ENCODE assay signal across 25 cellular contexts in the genomic region with DNA sequence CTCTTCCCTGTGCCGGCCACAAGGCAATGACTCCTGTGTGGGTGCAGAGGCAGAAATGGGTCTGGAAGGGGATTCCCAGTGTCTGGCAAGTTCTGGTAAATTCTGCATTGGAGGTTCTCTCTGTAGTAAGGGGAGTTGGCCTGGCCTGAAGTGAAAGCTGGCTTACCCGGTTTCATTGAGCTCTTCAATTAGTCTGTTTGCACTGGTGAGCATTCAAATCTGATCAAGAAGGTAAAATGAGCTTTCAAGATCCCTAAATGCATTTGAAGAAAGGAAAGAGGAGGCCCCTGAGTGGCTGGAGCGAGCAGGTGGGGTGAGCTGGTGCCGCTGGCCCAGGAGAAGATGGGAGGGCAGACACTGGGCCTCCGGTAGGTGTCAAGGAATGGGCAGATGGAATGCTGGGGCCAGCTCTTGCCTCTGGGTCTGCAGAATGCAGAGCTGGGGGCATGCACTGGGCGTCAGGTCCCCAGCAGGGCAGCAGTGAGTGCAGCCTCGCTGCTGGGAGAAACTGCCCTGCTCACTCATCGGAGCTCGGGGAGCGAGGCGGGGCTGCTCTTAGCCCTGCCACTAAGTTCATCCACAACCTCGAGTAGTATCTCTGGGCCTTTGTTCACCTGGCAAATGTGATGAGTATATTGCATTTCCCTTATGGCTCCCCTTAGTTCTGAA. TPM values are rescaled to one million over a fixed set of nuclear protein-coding genes. Genes with fewer than 3 reads are reported as not detected.
DNase-seq lines count a peak whose midpoint lies in the region; ATAC-seq and TF ChIP-seq lines count a peak whose summit lies in the region.
"Had no signal": no experiment of that assay in that cellular context is flagged by ENCODE, and none has a peak within 500 bp of the region (broad histone marks: within the 10 kb centered on the region; RNA-seq: fewer than 3 reads in every experiment).

No MANE protein-coding gene starts in this region.

- DNase-seq in activated CD4-positive, alpha-beta T cell treated with anti-CD3 and anti-CD28 coated beads for 36 hours = no peak
- no peak for DNase-seq in activated CD4-positive, alpha-beta T cell treated with anti-CD3 and anti-CD28 coated beads, Interleukin-2, amount 50 U/mL, for 48 hours
- no peak for DNase-seq in CD4-positive, alpha-beta T cell
- no peak for DNase-seq in natural killer cell treated with Interleukin-12 subunit alpha and Interleukin-12 subunit beta and Interleukin-15 and Interleukin-18, amount 100 ng/mL, for 72 hours (ENCODE audit: low spot score)
- DNase-seq in SK-N-DZ (ENCODE audit: low spot score) = no peak
- no peak for DNase-seq in SHP77 treated with DMSO at 0.1 percent for 48 hours (lab: John Stamatoyannopoulos, UW)
- no peak for DNase-seq in medulla oblongata (ENCODE audit: extremely low spot score)
- DNase-seq: activated naive CD8-positive, alpha-beta T cell treated with anti-CD3 and anti-CD28 coated beads, Interleukin-2, amount 50 U/mL, for 24 hours; colonic mucosa; DMS53; heart left ventricle; IMR-90; left lung; mucosa of descending colon; NCI-H1436; NCI-H524; occipital lobe; RPMI8226; spleen; stimulated activated CD4-positive, alpha-beta T cell treated with anti-CD3 and anti-CD28 coated beads, Interleukin-4, amount 100 ng/mL, for 24 hours; uterus had no signal

- POLR2A ChIA-PET in activated CD4-positive, alpha-beta T cell treated with anti-CD3 and anti-CD28 coated beads for 36 hours (lab: Charles Lee) = no interaction called here
- POLR2A ChIA-PET in CD4-positive, alpha-beta T cell (lab: Charles Lee) = no interaction called here

- TF ChIP-seq CTCF in CD4-positive, alpha-beta T cell (IDR thresholded peaks at IDR 0.05) = no peak

- intact Hi-C loops in activated CD4-positive, alpha-beta T cell treated with anti-CD3 and anti-CD28 coated beads for 36 hours (cut with DNase I, micrococcal nuclease) = no loop called here
- intact Hi-C loops in CD4-positive, alpha-beta T cell (cut with DNase I, micrococcal nuclease) = no loop called here

- no peaks in the 10 kb centered on the region for H3K9me3 Mint-ChIP-seq in activated CD4-positive, alpha-beta T cell treated with anti-CD3 and anti-CD28 coated beads for 36 hours (ENCODE audit: low read depth)
- H3K9me3 Mint-ChIP-seq in CD4-positive, alpha-beta T cell = no peaks in the 10 kb centered on the region
- no peaks in the 10 kb centered on the region for H3K9me3 Mint-ChIP-seq in activated T-helper 17 cell treated with anti-CD3 and anti-CD28 coated beads, Interleukin-2, amount 50 U/mL, for 72 hours
- H3K9me3 Mint-ChIP-seq in natural killer cell treated with Interleukin-12 subunit alpha and Interleukin-12 subunit beta and Interleukin-15 and Interleukin-18, amount 100 ng/mL, for 72 hours = no peaks in the 10 kb centered on the region
- H3K9me3 Mint-ChIP-seq: activated naive CD8-positive, alpha-beta T cell treated with anti-CD3 and anti-CD28 coated beads, Interleukin-2, amount 50 U/mL, for 24 hours; brain had no signal

- no peaks in the 10 kb centered on the region for H3K27me3 Mint-ChIP-seq in activated CD4-positive, alpha-beta T cell treated with anti-CD3 and anti-CD28 coated beads for 36 hours
- no peaks in the 10 kb centered on the region for H3K27me3 Mint-ChIP-seq in CD4-positive, alpha-beta T cell
- H3K27me3 Mint-ChIP-seq in activated T-helper 17 cell treated with anti-CD3 and anti-CD28 coated beads, Interleukin-2, amount 50 U/mL, for 72 hours = no peaks in the 10 kb centered on the region
- H3K27me3 Mint-ChIP-seq in natural killer cell treated with Interleukin-12 subunit alpha and Interleukin-12 subunit beta and Interleukin-15 and Interleukin-18, amount 100 ng/mL, for 72 hours = no peaks in the 10 kb centered on the region
- H3K27me3 Mint-ChIP-seq: activated naive CD8-positive, alpha-beta T cell treated with anti-CD3 and anti-CD28 coated beads, Interleukin-2, amount 50 U/mL, for 24 hours had no signal

- peaks cover 26% of the 10 kb centered on the region for H3K36me3 Mint-ChIP-seq in activated CD4-positive, alpha-beta T cell treated with anti-CD3 and anti-CD28 coated beads for 36 hours (ENCODE audit: low read depth)
- H3K36me3 Mint-ChIP-seq in CD4-positive, alpha-beta T cell (ENCODE audit: low read depth) = peaks cover 50% of the 10 kb centered on the region
- H3K36me3 Mint-ChIP-seq in activated T-helper 17 cell treated with anti-CD3 and anti-CD28 coated beads, Interleukin-2, amount 50 U/mL, for 72 hours (ENCODE audit: low read depth) = peaks cover 80% of the 10 kb centered on the region
- H3K36me3 Mint-ChIP-seq in natural killer cell treated with Interleukin-12 subunit alpha and Interleukin-12 subunit beta and Interleukin-15 and Interleukin-18, amount 100 ng/mL, for 72 hours = no peaks in the 10 kb centered on the region
- H3K36me3 Mint-ChIP-seq: brain had no signal

- H3K27ac Mint-ChIP-seq in activated CD4-positive, alpha-beta T cell treated with anti-CD3 and anti-CD28 coated beads for 36 hours = peak overlapping the region; percentile 28
- H3K27ac Mint-ChIP-seq in CD4-positive, alpha-beta T cell = peak overlapping the region; percentile 73
- H3K27ac Mint-ChIP-seq in activated T-helper 17 cell treated with anti-CD3 and anti-CD28 coated beads, Interleukin-2, amount 50 U/mL, for 72 hours = peak overlapping the region; percentile 21
- H3K27ac Mint-ChIP-seq in natural killer cell treated with Interleukin-12 subunit alpha and Interleukin-12 subunit beta and Interleukin-15 and Interleukin-18, amount 100 ng/mL, for 72 hours = peak overlapping the region; percentile 24 to 76
- H3K27ac Mint-ChIP-seq: activated naive CD8-positive, alpha-beta T cell treated with anti-CD3 and anti-CD28 coated beads, Interleukin-2, amount 50 U/mL, for 24 hours; brain had no signal

- H3K27ac ChIP-seq in CD4-positive, alpha-beta T cell (ENCODE audit: low read depth, low read length) = no peak overlapping the region
- H3K27ac ChIP-seq: colonic mucosa had no signal

- H3K9me3 ChIP-seq in CD4-positive, alpha-beta T cell (ENCODE audit: control insufficient read depth, low read length) = no peaks in the 10 kb centered on the region
- H3K9me3 ChIP-seq: colonic mucosa, heart left ventricle, left lung, mucosa of descending colon, spleen, uterus had no signal

- ATAC-seq in activated CD4-positive, alpha-beta T cell treated with anti-CD3 and anti-CD28 coated beads for 36 hours = no peak
- no peak for ATAC-seq in CD4-positive, alpha-beta T cell (ENCODE audit: poor library complexity)
- ATAC-seq in activated T-helper 17 cell treated with anti-CD3 and anti-CD28 coated beads, Interleukin-2, amount 50 U/mL, for 72 hours (replicated peaks) = no peak
- peak in 1 of 2 donors; percentile 26 for ATAC-seq in natural killer cell treated with Interleukin-12 subunit alpha and Interleukin-12 subunit beta and Interleukin-15 and Interleukin-18, amount 100 ng/mL, for 72 hours
- ATAC-seq: activated naive CD8-positive, alpha-beta T cell treated with anti-CD3 and anti-CD28 coated beads, Interleukin-2, amount 50 U/mL, for 24 hours; heart left ventricle; left lung; mucosa of descending colon had no signal

- H3K27me3 ChIP-seq in CD4-positive, alpha-beta T cell (ENCODE audit: control insufficient read depth, insufficient read depth, low read length) = no peaks in the 10 kb centered on the region
- H3K27me3 ChIP-seq: colonic mucosa, heart left ventricle, left lung, spleen, uterus had no signal

- no peak overlapping the region for H3K4me3 Mint-ChIP-seq in activated CD4-positive, alpha-beta T cell treated with anti-CD3 and anti-CD28 coated beads for 36 hours
- no peak overlapping the region for H3K4me3 Mint-ChIP-seq in CD4-positive, alpha-beta T cell
- no peak overlapping the region for H3K4me3 Mint-ChIP-seq in activated T-helper 17 cell treated with anti-CD3 and anti-CD28 coated beads, Interleukin-2, amount 50 U/mL, for 72 hours
- no peak overlapping the region for H3K4me3 Mint-ChIP-seq in natural killer cell treated with Interleukin-12 subunit alpha and Interleukin-12 subunit beta and Interleukin-15 and Interleukin-18, amount 100 ng/mL, for 72 hours
- H3K4me3 Mint-ChIP-seq: activated naive CD8-positive, alpha-beta T cell treated with anti-CD3 and anti-CD28 coated beads, Interleukin-2, amount 50 U/mL, for 24 hours; brain had no signal

- CTCF ChIA-PET in activated CD4-positive, alpha-beta T cell treated with anti-CD3 and anti-CD28 coated beads for 36 hours (lab: Charles Lee) = interaction anchor here (0.5 to 3.3 kb wide), 5 partner anchors 9 to 300 kb away, joined by 3 to 14 read pairs (median 3); no protein-coding TSS in a partner anchor
- CTCF ChIA-PET in CD4-positive, alpha-beta T cell (lab: Charles Lee) = interaction anchor here (1.1 to 1.3 kb wide), 2 partner anchors 39 to 41 kb away, joined by 3 to 5 read pairs; no protein-coding TSS in a partner anchor

- H3K4me1 Mint-ChIP-seq in activated CD4-positive, alpha-beta T cell treated with anti-CD3 and anti-CD28 coated beads for 36 hours = peaks cover 28% of the 10 kb centered on the region
- peaks cover 23% of the 10 kb centered on the region for H3K4me1 Mint-ChIP-seq in CD4-positive, alpha-beta T cell (ENCODE audit: low read depth)
- H3K4me1 Mint-ChIP-seq in activated T-helper 17 cell treated with anti-CD3 and anti-CD28 coated beads, Interleukin-2, amount 50 U/mL, for 72 hours = peaks cover 14% of the 10 kb centered on the region
- H3K4me1 Mint-ChIP-seq in natural killer cell treated with Interleukin-12 subunit alpha and Interleukin-12 subunit beta and Interleukin-15 and Interleukin-18, amount 100 ng/mL, for 72 hours (ENCODE audit: low read depth in 2 of 2) = peaks cover 24 to 46% of the 10 kb centered on the region in 2 donors
- H3K4me1 Mint-ChIP-seq: brain had no signal

RNA-seq across cellular contexts. Expression of gene NRROS, which starts 13.8 kb away (rescaled TPM):
- 10 to 100 TPM; 19.6 to 19.7 TPM for total RNA-seq in activated CD4-positive, alpha-beta T cell treated with anti-CD3 and anti-CD28 coated beads for 36 hours
- total RNA-seq in CD4-positive, alpha-beta T cell = 1 to 10 TPM; 7.4 to 8.4 TPM
- 10 to 100 TPM; 26.5 to 42.3 TPM for total RNA-seq in activated T-helper 17 cell treated with anti-CD3 and anti-CD28 coated beads, Interleukin-2, amount 50 U/mL, for 72 hours
- 10 to 100 TPM; 40.3 to 55.7 TPM for total RNA-seq in natural killer cell treated with Interleukin-12 subunit alpha and Interleukin-12 subunit beta and Interleukin-15 and Interleukin-18, amount 100 ng/mL, for 72 hours
- 0.59 and 1.5 TPM in 2 replicates for polyA plus RNA-seq in SK-N-DZ (2014; cell fraction: cytosol; rRNA removed)
- 0.28 and 1.2 TPM in 2 replicates for polyA plus RNA-seq in SK-N-DZ (2014; cell fraction: nucleus; rRNA removed)
- total RNA-seq: A172, IMR-90, MCF 10A had no signal

RNA-seq across cellular contexts. Expression of gene CEP19, which starts 58.8 kb away (rescaled TPM):
- 1 to 10 TPM; 4.7 to 5.6 TPM for total RNA-seq in activated CD4-positive, alpha-beta T cell treated with anti-CD3 and anti-CD28 coated beads for 36 hours
- under 1 TPM; 0.36 to 0.64 TPM for total RNA-seq in CD4-positive, alpha-beta T cell
- 1 to 10 TPM; 3.7 to 4.5 TPM for total RNA-seq in activated T-helper 17 cell treated with anti-CD3 and anti-CD28 coated beads, Interleukin-2, amount 50 U/mL, for 72 hours
- 1 to 10 TPM; 2.3 to 4.2 TPM for total RNA-seq in natural killer cell treated with Interleukin-12 subunit alpha and Interleukin-12 subunit beta and Interleukin-15 and Interleukin-18, amount 100 ng/mL, for 72 hours
- 5.9 and 8.3 TPM in 2 replicates for polyA plus RNA-seq in SK-N-DZ (2014; cell fraction: cytosol; rRNA removed)
- polyA plus RNA-seq in SK-N-DZ (2014; cell fraction: nucleus; rRNA removed) = 1.9 and 2.2 TPM in 2 replicates

RNA-seq across cellular contexts. Expression of gene PIGX, which starts 58.9 kb away (rescaled TPM):
- 10 to 100 TPM; 37.8 to 42.2 TPM for total RNA-seq in activated CD4-positive, alpha-beta T cell treated with anti-CD3 and anti-CD28 coated beads for 36 hours
- total RNA-seq in CD4-positive, alpha-beta T cell = 10 to 100 TPM; 13.3 to 13.9 TPM
- total RNA-seq in activated T-helper 17 cell treated with anti-CD3 and anti-CD28 coated beads, Interleukin-2, amount 50 U/mL, for 72 hours = 10 to 100 TPM; 38.6 to 52.8 TPM
- total RNA-seq in natural killer cell treated with Interleukin-12 subunit alpha and Interleukin-12 subunit beta and Interleukin-15 and Interleukin-18, amount 100 ng/mL, for 72 hours = 10 to 100 TPM; 28.1 to 33.6 TPM
- polyA plus RNA-seq in SK-N-DZ (2014; cell fraction: cytosol; rRNA removed) = 51.8 and 68.9 TPM in 2 replicates
- 26.2 and 35.3 TPM in 2 replicates for polyA plus RNA-seq in SK-N-DZ (2014; cell fraction: nucleus; rRNA removed)

Comparison
In these comparisons a context has a peak if more than half of its experiments do, and no peak if none do; other contexts are left out.
1. H3K27ac Mint-ChIP-seq: peak in every context shown above with its lines; median percentile 73 in CD4-positive, alpha-beta T cell; 50 in natural killer cell treated with Interleukin-12 subunit alpha and Interleukin-12 subunit beta and Interleukin-15 and Interleukin-18, amount 100 ng/mL, for 72 hours; 28 in activated CD4-positive, alpha-beta T cell treated with anti-CD3 and anti-CD28 coated beads for 36 hours; 21 in activated T-helper 17 cell treated with anti-CD3 and anti-CD28 coated beads, Interleukin-2, amount 50 U/mL, for 72 hours.